ENCODE assay signal across 8 cellular contexts in genomic region chr4:17781072-17781830, GRCh38. TPM values are rescaled to one million over a fixed set of nuclear protein-coding genes. Genes with fewer than 3 reads are reported as not detected.
DNase-seq lines count a peak whose midpoint lies in the region; ATAC-seq and TF ChIP-seq lines count a peak whose summit lies in the region.

Gene FAM184B (minus strand): TSS chr4:17781621. CDS start chr4:17781299, 322 bp downstream.

- intact Hi-C loops in mucosa of descending colon (cut with DNase I, micrococcal nuclease) = no loop called here

- peak within 1 kb of the TSS; percentile 54 for H3K4me3 ChIP-seq in HUES64 (ENCODE audit: low read length)
- H3K4me3 ChIP-seq in mucosa of descending colon = no peak within 1 kb of the TSS

- H3K9me3 ChIP-seq in HUES64 (ENCODE audit: insufficient read depth, low read depth, low read length) (no peaks in the 10 kb centered on the region), mucosa of descending colon (no peaks in the 10 kb centered on the region)

- H3K36me3 ChIP-seq in HUES64 (ENCODE audit: insufficient read depth, low read length) (no peaks in the 10 kb centered on the region), mucosa of descending colon (ENCODE audit: low read depth) (no peaks in the 10 kb centered on the region)

- no peak for TF ChIP-seq CTCF in mucosa of descending colon (IDR thresholded peaks at IDR 0.05)

- DNase-seq in AG20443 (ENCODE audit: low spot score) (peak; percentile 38), ecto neural progenitor cell (ENCODE audit: low spot score) (peak; percentile 66), mucosa of descending colon (no peak), SHP77 (lab: John Stamatoyannopoulos, UW) (no peak), H4 (ENCODE audit: low spot score) (no peak)

- H3K4me1 ChIP-seq in HUES64 (ENCODE audit: insufficient read depth, low read length) = peaks cover 6% of the 10 kb centered on the region; the same call in 1 of the 2 replicates
- H3K4me1 ChIP-seq in mucosa of descending colon (ENCODE audit: low read depth) = peaks cover 14% of the 10 kb centered on the region

- ATAC-seq in mucosa of descending colon = peak; percentile 34
- ATAC-seq in GM21723 (IDR thresholded peaks at IDR 0.05; ENCODE audit: unreplicated experiment) = no peak
- ATAC-seq in HG03095 (IDR thresholded peaks at IDR 0.05; ENCODE audit: unreplicated experiment) = no peak

- H3K27ac ChIP-seq in HUES64 (ENCODE audit: low read depth, low read length) = no peak within 1 kb of the TSS

- WGBS in HUES64 = 2% methylated on average over 75 of the region's 75 CpGs

- peak within 1 kb of the TSS; percentile 37 for H3K9ac ChIP-seq in HUES64 (ENCODE audit: low read depth, low read length)

- peaks cover 60% of the 10 kb centered on the region for H3K27me3 ChIP-seq in HUES64 (ENCODE audit: insufficient read depth, low read length)

RNA-seq across cellular contexts. Expression of gene FAM184B, which starts in this region (rescaled TPM):
- polyA plus RNA-seq in HUES64 (2013, experiment 1 of 2) = 0.15 TPM
- 0.19 TPM for polyA plus RNA-seq in HUES64 (2013, experiment 2 of 2)
- total RNA-seq in mucosa of descending colon = under 1 TPM; 0.13 to 0.61 (median 0.41) TPM
- total RNA-seq in H4 (2014; rRNA removed; shearing (Covaris generic)) = 0.08 TPM in 1 of 2 replicates, not detected in the other

Comparison
In these comparisons a context has a peak if more than half of its experiments do, and no peak if none do; other contexts are left out.
1. Peak in ATAC-seq in mucosa of descending colon; RNA of the gene not detected or under 1 TPM.
2. DNase-seq: peak in AG20443 (single experiment) and ecto neural progenitor cell (single experiment); none in mucosa of descending colon (0 of 3), SHP77 (0 of 2) and H4 (single experiment).